In genomic region chr17:50149425-50150353, GRCh38 we compare ENCODE assay signal across 7 cellular contexts. TPM values are rescaled to one million over a fixed set of nuclear protein-coding genes. Genes with fewer than 3 reads are reported as not detected.
DNase-seq lines count a peak whose midpoint lies in the region; ATAC-seq and TF ChIP-seq lines count a peak whose summit lies in the region.

No MANE protein-coding gene starts in this region.

- H3K4me3 Mint-ChIP-seq in activated T-cell treated with anti-CD3 and anti-CD28 coated beads, Interleukin-2, amount 50 U/mL, for 24 hours: peak overlapping the region; percentile 95
- H3K4me3 Mint-ChIP-seq in natural killer cell treated with Interleukin-12 subunit alpha and Interleukin-12 subunit beta and Interleukin-15 and Interleukin-18, amount 100 ng/mL, for 72 hours: peak overlapping the region; percentile 97

- H3K27me3 Mint-ChIP-seq in activated T-cell treated with anti-CD3 and anti-CD28 coated beads, Interleukin-2, amount 50 U/mL, for 24 hours: no peaks in the 10 kb centered on the region
- no peaks in the 10 kb centered on the region for H3K27me3 Mint-ChIP-seq in natural killer cell treated with Interleukin-12 subunit alpha and Interleukin-12 subunit beta and Interleukin-15 and Interleukin-18, amount 100 ng/mL, for 72 hours

- ATAC-seq in natural killer cell treated with Interleukin-12 subunit alpha and Interleukin-12 subunit beta and Interleukin-15 and Interleukin-18, amount 100 ng/mL, for 72 hours: peak; percentile 26 to 39
- ATAC-seq in HG03159 (IDR thresholded peaks at IDR 0.05; ENCODE audit: unreplicated experiment): no peak

- peak; percentile 72 for DNase-seq in NCI-H2227 (lab: John Stamatoyannopoulos, UW; ENCODE audit: unreplicated experiment)
- DNase-seq in activated T-cell treated with anti-CD3 and anti-CD28 coated beads, Interleukin-2, amount 50 U/mL, for 24 hours: peak; percentile 75
- DNase-seq in fibroblast of gingiva (ENCODE audit: low read depth): peak; percentile 54
- DNase-seq in natural killer cell treated with Interleukin-12 subunit alpha and Interleukin-12 subunit beta and Interleukin-15 and Interleukin-18, amount 100 ng/mL, for 72 hours (ENCODE audit: low spot score): peak; percentile 78
- no peak for DNase-seq in NCI-H1694 (lab: John Stamatoyannopoulos, UW)

- H3K4me1 Mint-ChIP-seq in activated T-cell treated with anti-CD3 and anti-CD28 coated beads, Interleukin-2, amount 50 U/mL, for 24 hours (ENCODE audit: low read depth): peaks cover 54% of the 10 kb centered on the region
- peaks cover 31 to 33% of the 10 kb centered on the region in 2 donors for H3K4me1 Mint-ChIP-seq in natural killer cell treated with Interleukin-12 subunit alpha and Interleukin-12 subunit beta and Interleukin-15 and Interleukin-18, amount 100 ng/mL, for 72 hours (ENCODE audit: low read depth in 2 of 2)

- peak; percentile 34 for TF ChIP-seq POLR2A in GM15510 (IDR thresholded peaks at IDR 0.05; ENCODE audit: borderline replicate concordance, extremely low read depth, insufficient read length)

- no peaks in the 10 kb centered on the region for H3K9me3 Mint-ChIP-seq in activated T-cell treated with anti-CD3 and anti-CD28 coated beads, Interleukin-2, amount 50 U/mL, for 24 hours
- no peaks in the 10 kb centered on the region for H3K9me3 Mint-ChIP-seq in natural killer cell treated with Interleukin-12 subunit alpha and Interleukin-12 subunit beta and Interleukin-15 and Interleukin-18, amount 100 ng/mL, for 72 hours

- H3K36me3 Mint-ChIP-seq in activated T-cell treated with anti-CD3 and anti-CD28 coated beads, Interleukin-2, amount 50 U/mL, for 24 hours (ENCODE audit: low read depth): peaks cover 41% of the 10 kb centered on the region
- peaks cover 6% of the 10 kb centered on the region for H3K36me3 Mint-ChIP-seq in natural killer cell treated with Interleukin-12 subunit alpha and Interleukin-12 subunit beta and Interleukin-15 and Interleukin-18, amount 100 ng/mL, for 72 hours

- H3K27ac Mint-ChIP-seq in activated T-cell treated with anti-CD3 and anti-CD28 coated beads, Interleukin-2, amount 50 U/mL, for 24 hours: peak overlapping the region; percentile 95
- H3K27ac Mint-ChIP-seq in natural killer cell treated with Interleukin-12 subunit alpha and Interleukin-12 subunit beta and Interleukin-15 and Interleukin-18, amount 100 ng/mL, for 72 hours: peak overlapping the region; percentile 97

RNA-seq across cellular contexts. Expression of gene PPP1R9B, which starts 0.8 kb away (rescaled TPM):
- total RNA-seq in natural killer cell treated with Interleukin-12 subunit alpha and Interleukin-12 subunit beta and Interleukin-15 and Interleukin-18, amount 100 ng/mL, for 72 hours: 100 to 1,000 TPM in 1 of 2 donors, 10 to 100 TPM in 1; 96.0 to 110 TPM

RNA-seq across cellular contexts. Expression of gene SGCA, which starts 16.1 kb away (rescaled TPM):
- total RNA-seq in natural killer cell treated with Interleukin-12 subunit alpha and Interleukin-12 subunit beta and Interleukin-15 and Interleukin-18, amount 100 ng/mL, for 72 hours: under 1 TPM in 1 of 2 donors, not detected in 1; 0.42 TPM

RNA-seq across cellular contexts. Expression of gene SAMD14, which starts 19.7 kb away (rescaled TPM):
- 1 to 10 TPM; 2.6 to 5.0 TPM for total RNA-seq in natural killer cell treated with Interleukin-12 subunit alpha and Interleukin-12 subunit beta and Interleukin-15 and Interleukin-18, amount 100 ng/mL, for 72 hours

RNA-seq across cellular contexts. Expression of gene COL1A1, which starts 51.7 kb away (rescaled TPM):
- total RNA-seq in natural killer cell treated with Interleukin-12 subunit alpha and Interleukin-12 subunit beta and Interleukin-15 and Interleukin-18, amount 100 ng/mL, for 72 hours: 1 to 10 TPM in 1 of 2 donors, not detected in 1; 1.7 TPM

RNA-seq across cellular contexts. Expression of gene PDK2, which starts 54.5 kb away (rescaled TPM):
- total RNA-seq in natural killer cell treated with Interleukin-12 subunit alpha and Interleukin-12 subunit beta and Interleukin-15 and Interleukin-18, amount 100 ng/mL, for 72 hours: 10 to 100 TPM; 11.8 to 13.7 TPM
